In genomic region chr12:56803750-56804149, GRCh38 we compare ENCODE assay signal across 21 cellular contexts. TPM values are rescaled to one million over a fixed set of nuclear protein-coding genes. Genes with fewer than 3 reads are reported as not detected.
DNase-seq lines count a peak whose midpoint lies in the region; ATAC-seq and TF ChIP-seq lines count a peak whose summit lies in the region.
"Had no signal": no experiment of that assay in that cellular context is flagged by ENCODE, and none has a peak within 500 bp of the region (broad histone marks: within the 10 kb centered on the region; RNA-seq: fewer than 3 reads in every experiment).

No MANE protein-coding gene starts in this region.

- peak; percentile 46 for ATAC-seq in IMR-90 (ENCODE audit: low read depth)
- ATAC-seq in activated T-cell treated with anti-CD3 and anti-CD28 coated beads, Interleukin-2, amount 50 U/mL, for 4 hours = no peak
- ATAC-seq: GM12878 had no signal

- H4K91ac ChIP-seq in IMR-90 (ENCODE audit: insufficient read depth, low read depth, low read length) = no peak overlapping the region

- no peak overlapping the region for H3K4me2 ChIP-seq in IMR-90 (ENCODE audit: low read depth, low read length)
- H3K4me2 ChIP-seq: neural progenitor cell had no signal

- WGBS in IMR-90 (ENCODE audit: extremely low coverage in 2 of 2, insufficient read length in 1 of 2), 2 experiments = 79% methylated on average over 6 of the region's 8 CpGs; no CpG with 5 or more reads in 1 of the 2 experiments
- WGBS in adrenal gland, 4 donors = 62 to 89% (median 76%) methylated on average over 3 to 8 of the region's 8 CpGs

- no peaks in the 10 kb centered on the region for H3K4me1 Mint-ChIP-seq in activated T-cell treated with anti-CD3 and anti-CD28 coated beads, Interleukin-2, amount 50 U/mL, for 4 hours (ENCODE audit: low read depth)
- H3K4me1 Mint-ChIP-seq: activated naive CD4-positive, alpha-beta T cell treated with anti-CD3 and anti-CD28 coated beads, Interleukin-2, amount 10 ng/mL, durations not matched to agents 7 days and 5 days; brain; neural progenitor cell had no signal

- POLR2A ChIA-PET in IMR-90 (lab: Charles Lee; ENCODE audit: unreplicated experiment) = no interaction called here

- H2BK5ac ChIP-seq in IMR-90 (ENCODE audit: low read depth, low read length, poor library complexity, severe bottlenecking) = no peak overlapping the region

- H2BK120ac ChIP-seq in IMR-90 (ENCODE audit: low read depth, low read length) = no peak overlapping the region

- BruUV-seq in IMR-90 (replicated peaks; lab: Mats Ljungman, UMichigan) = no TSS peak

- H2BK20ac ChIP-seq in IMR-90 (ENCODE audit: low read depth, low read length) = no peak overlapping the region

- H3K4me3 ChIP-seq in IMR-90 (ENCODE audit: insufficient read depth, low read depth, low read length) (no peak overlapping the region), adrenal gland (no peak overlapping the region), left ventricle myocardium inferior (no peak overlapping the region), rectal smooth muscle tissue (ENCODE audit: low read length) (no peak overlapping the region)
- H3K4me3 ChIP-seq: GM12878, neural progenitor cell had no signal

- H3K27me3 ChIP-seq in IMR-90 (ENCODE audit: control insufficient read depth, insufficient read depth, low read length) (peaks cover 2% of the 10 kb centered on the region; the same call in 1 of the 2 replicates), adrenal gland (no peaks in the 10 kb centered on the region), left ventricle myocardium inferior (ENCODE audit: low read depth) (no peaks in the 10 kb centered on the region), rectal smooth muscle tissue (ENCODE audit: control insufficient read depth, insufficient read depth, low read length) (no peaks in the 10 kb centered on the region)
- H3K27me3 ChIP-seq: BE2C, neural progenitor cell had no signal

- H3K27me3 Mint-ChIP-seq in activated T-cell treated with anti-CD3 and anti-CD28 coated beads, Interleukin-2, amount 50 U/mL, for 4 hours (ENCODE audit: low read depth) = peaks cover 2% of the 10 kb centered on the region

- H3K36me3 Mint-ChIP-seq in activated T-cell treated with anti-CD3 and anti-CD28 coated beads, Interleukin-2, amount 50 U/mL, for 4 hours (ENCODE audit: insufficient read depth) = no peaks in the 10 kb centered on the region
- H3K36me3 Mint-ChIP-seq: activated naive CD4-positive, alpha-beta T cell treated with anti-CD3 and anti-CD28 coated beads, Interleukin-2, amount 10 ng/mL, durations not matched to agents 7 days and 5 days; brain; neural progenitor cell had no signal

- H3K9ac ChIP-seq in IMR-90 (ENCODE audit: low read depth, low read length) = no peak overlapping the region
- H3K9ac ChIP-seq in rectal smooth muscle tissue (ENCODE audit: low read length) = no peak overlapping the region
- H3K9ac ChIP-seq: neural progenitor cell had no signal

- no peak overlapping the region for H4K8ac ChIP-seq in IMR-90 (ENCODE audit: low read depth in 2 of 2, low read length in 2 of 2)

- H4K20me1 ChIP-seq in IMR-90 (ENCODE audit: insufficient read depth, low read length) = no peaks in the 10 kb centered on the region

- no peak overlapping the region for H3K23ac ChIP-seq in IMR-90 (ENCODE audit: low read depth, low read length)

- H3K56ac ChIP-seq in IMR-90 (ENCODE audit: extremely low read depth, insufficient read depth, low read length) = no peak overlapping the region

- no peak overlapping the region for H3K18ac ChIP-seq in IMR-90 (ENCODE audit: low read depth, low read length)

- H3K9me1 ChIP-seq in IMR-90 (ENCODE audit: insufficient read depth, low read length) = no peaks in the 10 kb centered on the region

- in situ Hi-C loops in IMR-90 (cut with MboI; ENCODE audit: low sequenced_read_pairs) = no loop called here
- in situ Hi-C loops in GM13977 (cut with MboI; ENCODE audit: low pct_unique_long_range_greater_than_20kb, low sequenced_read_pairs, unreplicated experiment) = no loop called here

- no peak overlapping the region for H3K27ac ChIP-seq in IMR-90 (ENCODE audit: insufficient read depth, low read length)
- H3K27ac ChIP-seq in adrenal gland = no peak overlapping the region
- H3K27ac ChIP-seq in left ventricle myocardium inferior (replicated peaks) = no peak overlapping the region
- peak overlapping the region; percentile 56 for H3K27ac ChIP-seq in rectal smooth muscle tissue (ENCODE audit: low read depth, low read length)
- H3K27ac ChIP-seq: neural progenitor cell had no signal

- no peak overlapping the region for H3K14ac ChIP-seq in IMR-90 (replicated peaks; ENCODE audit: low read depth, low read length)

- H3K9me3 Mint-ChIP-seq in activated T-cell treated with anti-CD3 and anti-CD28 coated beads, Interleukin-2, amount 50 U/mL, for 4 hours = peaks cover 5% of the 10 kb centered on the region

- DNase-seq in IMR-90 (no peak), adrenal gland (peak; percentile 22 to 57 (median 42)), left ventricle myocardium inferior (peak; percentile 26), epidermal melanocyte (ENCODE audit: insufficient read length, low spot score) (no peak), LoVo (ENCODE audit: low spot score) (no peak), GM13977 (ENCODE audit: low spot score) (no peak)
- no peak for DNase-seq in activated T-cell treated with anti-CD3 and anti-CD28 coated beads, Interleukin-2, amount 50 U/mL, for 4 hours
- DNase-seq: activated naive CD4-positive, alpha-beta T cell treated with anti-CD3 and anti-CD28 coated beads, Interleukin-2, amount 10 ng/mL, durations not matched to agents 7 days and 5 days; activated T-cell treated with anti-CD3 and anti-CD28 coated beads for 4 hours; BE2C; erythroblast; mesenchymal stem cell; MV-4-11; NCI-H2029; NCI-H524 treated with DMSO at 0.1 percent for 48 hours; OCI-M1; stimulated activated CD4-positive, alpha-beta T cell treated with anti-CD3 and anti-CD28 coated beads, Interleukin-4, amount 100 ng/mL, for 24 hours had no signal

- no peaks in the 10 kb centered on the region for H3K36me3 ChIP-seq in IMR-90 (ENCODE audit: control insufficient read depth, insufficient read depth, low read length)
- no peaks in the 10 kb centered on the region for H3K36me3 ChIP-seq in adrenal gland (replicated peaks in 1 of 2)
- no peaks in the 10 kb centered on the region for H3K36me3 ChIP-seq in left ventricle myocardium inferior
- no peaks in the 10 kb centered on the region for H3K36me3 ChIP-seq in rectal smooth muscle tissue (ENCODE audit: control insufficient read depth, insufficient read depth, low read length)
- H3K36me3 ChIP-seq: BE2C, neural progenitor cell had no signal

- dilution Hi-C loops in IMR-90 (cut with HindIII; ENCODE audit: low sequenced_read_pairs, unreplicated experiment) = no loop called here

- H2AK5ac ChIP-seq in IMR-90 (ENCODE audit: low read depth, low read length) = no peak overlapping the region

- no peak overlapping the region for H3K4ac ChIP-seq in IMR-90 (ENCODE audit: low read depth, low read length)

- H2AK9ac ChIP-seq in IMR-90 (replicated peaks; ENCODE audit: low read depth, low read length, poor library complexity) = no peak overlapping the region

- no peak overlapping the region for H3K4me3 Mint-ChIP-seq in activated T-cell treated with anti-CD3 and anti-CD28 coated beads, Interleukin-2, amount 50 U/mL, for 4 hours
- H3K4me3 Mint-ChIP-seq: activated naive CD4-positive, alpha-beta T cell treated with anti-CD3 and anti-CD28 coated beads, Interleukin-2, amount 10 ng/mL, durations not matched to agents 7 days and 5 days; brain; neural progenitor cell had no signal

- H4K5ac ChIP-seq in IMR-90 (ENCODE audit: low read depth, low read length) = no peak overlapping the region

- TF ChIP-seq POLR2A in IMR-90 (IDR thresholded peaks at IDR 0.05; ENCODE audit: low read depth, low read length) (no peak), adrenal gland (IDR thresholded peaks at IDR 0.05) (no peak)

- CTCF ChIA-PET in IMR-90 (lab: Yijun Ruan, JAX) = no interaction called here

- intact Hi-C loops in IMR-90 (cut with micrococcal nuclease) (no loop called here), adrenal gland (cut with DNase I) (loop anchor here in 1 of 2 donors (10.0 kb wide), 1 partner anchor 91 kb away; no protein-coding TSS in a partner anchor), left ventricle myocardium inferior (cut with micrococcal nuclease) (no loop called here)

- TF ChIP-seq CTCF in IMR-90 (conservative IDR thresholded peaks at IDR 0.05; ENCODE audit: low read depth, low read length) = no peak
- TF ChIP-seq CTCF in adrenal gland (IDR thresholded peaks at IDR 0.05) = no peak
- no peak for TF ChIP-seq CTCF in left ventricle myocardium inferior (IDR thresholded peaks at IDR 0.05; ENCODE audit: borderline replicate concordance)
- TF ChIP-seq CTCF in GM13977 (IDR thresholded peaks at IDR 0.05; ENCODE audit: extremely low read depth, insufficient read depth, missing control alignments) = no peak

- no peaks in the 10 kb centered on the region for H3K4me1 ChIP-seq in IMR-90 (ENCODE audit: control insufficient read depth, insufficient read depth, low read length)
- H3K4me1 ChIP-seq in adrenal gland (replicated peaks in 1 of 2) = peaks cover 0 to 8% of the 10 kb centered on the region in 2 donors
- H3K4me1 ChIP-seq in left ventricle myocardium inferior = no peaks in the 10 kb centered on the region
- no peaks in the 10 kb centered on the region for H3K4me1 ChIP-seq in rectal smooth muscle tissue (ENCODE audit: control insufficient read depth, insufficient read depth, low read length)
- H3K4me1 ChIP-seq: BE2C, neural progenitor cell had no signal

- H2AFZ ChIP-seq in IMR-90 (replicated peaks; ENCODE audit: low read length, poor library complexity) = no peak overlapping the region
- H2AFZ ChIP-seq: neural progenitor cell had no signal

- no peak for TF ChIP-seq RAD21 in IMR-90 (IDR thresholded peaks at IDR 0.05; ENCODE audit: low read length)

- peaks cover 7% of the 10 kb centered on the region for H3K9me3 ChIP-seq in IMR-90 (ENCODE audit: control insufficient read depth, insufficient read depth, low read length)
- H3K9me3 ChIP-seq in adrenal gland (replicated peaks in 1 of 3) = peaks cover 0 to 4% (median 0%) of the 10 kb centered on the region in 3 donors
- H3K9me3 ChIP-seq in left ventricle myocardium inferior (replicated peaks) = peaks cover 13% of the 10 kb centered on the region
- H3K9me3 ChIP-seq: BE2C had no signal

- H2BK15ac ChIP-seq in IMR-90 (ENCODE audit: low read depth, low read length) = no peak overlapping the region

- H3K79me1 ChIP-seq in IMR-90 (ENCODE audit: low read depth in 1 of 2, low read length in 2 of 2) = no peaks in the 10 kb centered on the region

RNA-seq across cellular contexts. Expression of gene HSD17B6, which starts 40.6 kb away (rescaled TPM):
- total RNA-seq in IMR-90 (2012; rRNA removed) (1.3 and 1.4 TPM in 2 replicates), adrenal gland (1 to 10 TPM in 7 of 8 donors, not detected in 1; 1.1 to 7.2 (median 1.9) TPM), left ventricle myocardium inferior (not detected)
- polyA plus RNA-seq in IMR-90 (2012; rRNA removed) (1.2 and 1.4 TPM in 2 replicates), adrenal gland (1 to 10 TPM in 2 of 3 donors, under 1 TPM in 1; 0.37 to 5.3 (median 2.5) TPM)
- polyA plus RNA-seq in IMR-90 (2012; cell fraction: cytosol; rRNA removed) = 0.54 and 0.57 TPM in 2 replicates
- polyA plus RNA-seq in IMR-90 (2012; cell fraction: nucleus; rRNA removed; ENCODE audit: low replicate concordance) = 0.40 and 0.92 TPM in 2 replicates
- 1 to 10 TPM; 1.3 to 3.2 (median 1.9) TPM for total RNA-seq in activated T-cell treated with anti-CD3 and anti-CD28 coated beads, Interleukin-2, amount 50 U/mL, for 4 hours

RNA-seq across cellular contexts. Expression of gene PRIM1, which starts 51.6 kb away (rescaled TPM):
- total RNA-seq in IMR-90 (2012; rRNA removed) = 12.0 and 15.3 TPM in 2 replicates
- 6.7 and 8.6 TPM in 2 replicates for polyA plus RNA-seq in IMR-90 (2012; rRNA removed)
- polyA plus RNA-seq in IMR-90 (2012; cell fraction: cytosol; rRNA removed) = 0.96 and 1.0 TPM in 2 replicates
- 1.4 and 4.9 TPM in 2 replicates for polyA plus RNA-seq in IMR-90 (2012; cell fraction: nucleus; rRNA removed; ENCODE audit: low replicate concordance)
- 1 to 10 TPM in 6 of 8 donors, under 1 TPM in 2; 0.78 to 7.8 (median 4.3) TPM for total RNA-seq in adrenal gland
- 1 to 10 TPM; 1.3 to 7.2 (median 2.8) TPM for polyA plus RNA-seq in adrenal gland
- total RNA-seq in left ventricle myocardium inferior = 2.7 TPM
- 10 to 100 TPM; 56.0 to 68.2 (median 60.1) TPM for total RNA-seq in activated T-cell treated with anti-CD3 and anti-CD28 coated beads, Interleukin-2, amount 50 U/mL, for 4 hours

Comparison
In these comparisons a context has a peak if more than half of its experiments do, and no peak if none do; other contexts are left out.
1. DNase-seq: peak in adrenal gland (7 of 7) and left ventricle myocardium inferior (single experiment); none in IMR-90 (single experiment), epidermal melanocyte (single experiment), activated T-cell treated with anti-CD3 and anti-CD28 coated beads, Interleukin-2, amount 50 U/mL, for 4 hours (single experiment), LoVo (single experiment) and GM13977 (single experiment).